Comparison of ENCODE assay signal across 10 cellular contexts in the genomic region with DNA sequence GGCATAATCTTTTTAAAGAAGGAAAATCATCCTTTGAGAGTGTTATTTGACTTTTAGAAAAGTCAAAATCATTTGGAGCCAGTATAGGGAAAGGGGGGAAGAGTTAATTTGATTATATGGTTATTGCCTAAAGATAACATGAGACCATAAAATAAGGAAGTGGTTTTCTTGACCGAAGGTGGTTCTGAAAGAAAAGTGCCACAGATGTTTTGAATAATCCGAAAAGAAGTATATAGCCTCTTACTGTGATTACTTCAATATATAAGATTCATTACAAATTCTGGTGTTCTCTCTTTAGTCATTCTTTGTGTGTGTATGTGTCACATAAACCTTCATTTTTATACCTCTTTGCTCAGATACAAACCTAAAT. TPM values are rescaled to one million over a fixed set of nuclear protein-coding genes. Genes with fewer than 3 reads are reported as not detected.
A peak's percentile ranks its signal among the peaks of the same experiment; 100 is the strongest.
DNase-seq lines count a peak whose midpoint lies in the region; ATAC-seq, FAIRE-seq and TF ChIP-seq lines count a peak whose summit lies in the region.
"Had no signal": no experiment of that assay in that cellular context is flagged by ENCODE, and none has a peak within 500 bp of the region (broad histone marks: within the 10 kb centered on the region; RNA-seq: fewer than 3 reads in every experiment).

No MANE protein-coding gene starts in this region.

- H3K79me2 ChIP-seq in astrocyte (ENCODE audit: insufficient read depth, low read length): peaks cover 38% of the 10 kb centered on the region

- peaks cover 7% of the 10 kb centered on the region for H3K4me1 Mint-ChIP-seq in astrocyte (ENCODE audit: low read depth, unreplicated experiment)

- H3K27me3 Mint-ChIP-seq in astrocyte (ENCODE audit: low read depth, unreplicated experiment): no peaks in the 10 kb centered on the region

- no peak overlapping the region for H3K27ac ChIP-seq in HUES48 (ENCODE audit: low read depth, low read length)
- H3K27ac ChIP-seq in astrocyte (ENCODE audit: low read depth, low read length): no peak overlapping the region
- no peak overlapping the region for H3K27ac ChIP-seq in mesodermal cell (ENCODE audit: low read depth, low read length, severe bottlenecking)
- no peak overlapping the region for H3K27ac ChIP-seq in RWPE1

- H2AFZ ChIP-seq in astrocyte (ENCODE audit: low read depth, low read length): no peak overlapping the region

- CTCF ChIA-PET in AG04449 (lab: Yijun Ruan, JAX) (interaction anchor here (1.0 to 7.1 kb wide), 5 partner anchors 11 to 250 kb away, joined by 3 to 60 read pairs (median 5); no protein-coding TSS in a partner anchor), RWPE1 (lab: Yijun Ruan, JAX) (no interaction called here)

- DNase-seq in AG04449 (ENCODE audit: low read depth, low spot score) (no peak), astrocyte (ENCODE audit: low read depth) (no peak), activated gamma-delta T cell (lab: John Stamatoyannopoulos, UW) (no peak), RWPE1 (ENCODE audit: low spot score) (no peak)
- DNase-seq: aorta had no signal

- no peak for TF ChIP-seq CTCF in AG04449 (IDR thresholded peaks at IDR 0.05; ENCODE audit: insufficient read depth, low read length, missing control alignments)
- no peak for TF ChIP-seq CTCF in astrocyte (IDR thresholded peaks at IDR 0.05; ENCODE audit: insufficient read depth, low read depth, low read length)
- TF ChIP-seq CTCF in RWPE1 (conservative IDR thresholded peaks at IDR 0.05; ENCODE audit: low read depth): no peak

- FAIRE-seq in astrocyte (lab: Jason Lieb, UNC): no peak
- FAIRE-seq: GM12892 had no signal

- H3K4me1 ChIP-seq in HUES48 (ENCODE audit: control insufficient read depth, insufficient read depth, low read length) (peaks cover 8% of the 10 kb centered on the region; the same call in 1 of the 2 replicates), astrocyte (ENCODE audit: insufficient read depth, low read length) (peaks cover 19% of the 10 kb centered on the region), mesodermal cell (ENCODE audit: control insufficient read depth, insufficient read depth, low read length, poor library complexity, severe bottlenecking) (peaks cover 11% of the 10 kb centered on the region)

- H3K36me3 ChIP-seq in HUES48 (ENCODE audit: control insufficient read depth, insufficient read depth, low read length) (peaks cover 46% of the 10 kb centered on the region), astrocyte (ENCODE audit: insufficient read depth, low read length) (peaks cover 34% of the 10 kb centered on the region), mesodermal cell (ENCODE audit: control insufficient read depth, insufficient read depth, low read length) (peaks cover 36% of the 10 kb centered on the region)

- H3K27me3 ChIP-seq in HUES48 (ENCODE audit: control insufficient read depth, insufficient read depth, low read length): no peaks in the 10 kb centered on the region
- no peaks in the 10 kb centered on the region for H3K27me3 ChIP-seq in astrocyte (ENCODE audit: insufficient read depth, low read length)

- WGBS in mesodermal cell (ENCODE audit: insufficient coverage in 2 of 2), 2 experiments: no CpG with 5 or more reads among the region's 2 CpGs

- peak overlapping the region; percentile 75 for H3K27ac Mint-ChIP-seq in astrocyte (ENCODE audit: unreplicated experiment)

- H3K36me3 Mint-ChIP-seq in astrocyte (ENCODE audit: low read depth, unreplicated experiment): no peaks in the 10 kb centered on the region

- ATAC-seq in GM18517 (IDR thresholded peaks at IDR 0.05; ENCODE audit: unreplicated experiment): no peak
- no peak for ATAC-seq in HG03097 (IDR thresholded peaks at IDR 0.05; ENCODE audit: low FRiP score, unreplicated experiment)

- H3K4me3 ChIP-seq in AG04449 (ENCODE audit: low read depth, low read length) (peak overlapping the region; percentile 93), HUES48 (ENCODE audit: low read depth, low read length) (peak overlapping the region; percentile 71), astrocyte (ENCODE audit: insufficient read depth, low read depth, low read length) (peak overlapping the region; percentile 88), mesodermal cell (ENCODE audit: extremely low read depth, insufficient read depth, low read length, poor library complexity, severe bottlenecking) (peak overlapping the region; percentile 83)

- no peaks in the 10 kb centered on the region for H3K9me3 ChIP-seq in HUES48 (ENCODE audit: control insufficient read depth, insufficient read depth, low read length)
- H3K9me3 ChIP-seq in astrocyte (ENCODE audit: insufficient read depth, low read depth, low read length): no peaks in the 10 kb centered on the region
- no peaks in the 10 kb centered on the region for H3K9me3 ChIP-seq in mesodermal cell (ENCODE audit: control insufficient read depth, low read length)

- peaks cover 11% of the 10 kb centered on the region for H4K20me1 ChIP-seq in astrocyte (ENCODE audit: insufficient read depth, low read length)

- no peak overlapping the region; the same call in 1 of the 2 replicates for H3K9ac ChIP-seq in HUES48 (ENCODE audit: low read depth, low read length)
- peak overlapping the region; percentile 97 for H3K9ac ChIP-seq in astrocyte (ENCODE audit: low read length)

- H3K4me3 Mint-ChIP-seq in astrocyte (ENCODE audit: unreplicated experiment): peak overlapping the region; percentile 96

- POLR2A ChIA-PET in AG04449 (lab: Yijun Ruan, JAX): no interaction called here
- POLR2A ChIA-PET in RWPE1 (lab: Yijun Ruan, JAX; ENCODE audit: low non-redundant PET): no interaction called here

- H3K9me3 Mint-ChIP-seq in astrocyte (ENCODE audit: unreplicated experiment): no peaks in the 10 kb centered on the region

- peak overlapping the region; percentile 97 for H3K4me2 ChIP-seq in astrocyte (ENCODE audit: low read length)

RNA-seq across cellular contexts. Expression of gene DNAJB11, which starts 1.1 kb away (rescaled TPM):
- 83.0 and 84.3 TPM in 2 replicates for total RNA-seq in astrocyte
- 126 TPM for polyA plus RNA-seq in mesodermal cell (2013, experiment 1 of 2)
- polyA plus RNA-seq in mesodermal cell (2013, experiment 2 of 2): 121 TPM

RNA-seq across cellular contexts. Expression of gene TBCCD1, which starts 4.5 kb away (rescaled TPM):
- 8.7 and 10.2 TPM in 2 replicates for total RNA-seq in astrocyte
- 14.6 TPM for polyA plus RNA-seq in mesodermal cell (2013, experiment 1 of 2)
- polyA plus RNA-seq in mesodermal cell (2013, experiment 2 of 2): 13.8 TPM

RNA-seq across cellular contexts. Expression of gene CRYGS, which starts 27.4 kb away (rescaled TPM):
- 1.3 and 2.1 TPM in 2 replicates for total RNA-seq in astrocyte
- 2.4 TPM for polyA plus RNA-seq in mesodermal cell (2013, experiment 1 of 2)
- 3.7 TPM for polyA plus RNA-seq in mesodermal cell (2013, experiment 2 of 2)

RNA-seq across cellular contexts. Expression of gene AHSG, which starts 41.2 kb away (rescaled TPM):
- not detected in 2 replicates for total RNA-seq in astrocyte
- polyA plus RNA-seq in mesodermal cell (2013, experiment 1 of 2): not detected
- polyA plus RNA-seq in mesodermal cell (2013, experiment 2 of 2): not detected
- total RNA-seq: aorta had no signal
